19 cellular contexts compared by ENCODE assay signal in genomic region chr11:89220684-89221339, GRCh38. TPM values are rescaled to one million over a fixed set of nuclear protein-coding genes. Genes with fewer than 3 reads are reported as not detected.
"Had no signal": no experiment of that assay in that cellular context is flagged by ENCODE, and none has a peak within 500 bp of the region (broad histone marks: within the 10 kb centered on the region; RNA-seq: fewer than 3 reads in every experiment).

No MANE protein-coding gene starts in this region.

- H3K9me3 ChIP-seq: mucosa of descending colon, neutrophil, right atrium auricular region, thyroid gland had no signal

- H3K4me3 ChIP-seq: mucosa of descending colon, right atrium auricular region, thyroid gland had no signal

- H3K36me3 ChIP-seq: neutrophil, right atrium auricular region, thyroid gland had no signal

- H3K36me3 Mint-ChIP-seq: activated naive CD8-positive, alpha-beta T cell treated with anti-CD3 and anti-CD28 coated beads, Interleukin-2, amount 10 ng/mL, durations not matched to agents 7 days and 5 days; naive thymus-derived CD8-positive, alpha-beta T cell had no signal

- H3K9me3 Mint-ChIP-seq: activated CD4-positive, alpha-beta memory T cell treated with anti-CD3 and anti-CD28 coated beads, Interleukin-2, amount 10 ng/mL, durations not matched to agents 7 days and 5 days; activated naive CD8-positive, alpha-beta T cell treated with anti-CD3 and anti-CD28 coated beads, Interleukin-2, amount 10 ng/mL, durations not matched to agents 7 days and 5 days; activated T-cell treated with anti-CD3 and anti-CD28 coated beads, Interleukin-2, amount 50 U/mL, for 72 hours; endodermal cell had no signal

- H3K27me3 Mint-ChIP-seq: activated CD4-positive, alpha-beta memory T cell treated with anti-CD3 and anti-CD28 coated beads, Interleukin-2, amount 10 ng/mL, durations not matched to agents 7 days and 5 days; activated CD4-positive, alpha-beta T cell treated with anti-CD3 and anti-CD28 coated beads for 36 hours; activated naive CD8-positive, alpha-beta T cell treated with anti-CD3 and anti-CD28 coated beads, Interleukin-2, amount 10 ng/mL, durations not matched to agents 7 days and 5 days; naive thymus-derived CD8-positive, alpha-beta T cell had no signal

- H3K27ac ChIP-seq: neutrophil, right atrium auricular region, thyroid gland had no signal

- H3K4me1 ChIP-seq: right atrium auricular region, thyroid gland had no signal

- H3K27me3 ChIP-seq: neutrophil, right atrium auricular region, thyroid gland had no signal

- H3K27ac Mint-ChIP-seq: activated CD4-positive, alpha-beta memory T cell treated with anti-CD3 and anti-CD28 coated beads, Interleukin-2, amount 10 ng/mL, durations not matched to agents 7 days and 5 days; activated CD4-positive, alpha-beta T cell treated with anti-CD3 and anti-CD28 coated beads for 36 hours; activated naive CD8-positive, alpha-beta T cell treated with anti-CD3 and anti-CD28 coated beads, Interleukin-2, amount 10 ng/mL, durations not matched to agents 7 days and 5 days; activated T-cell treated with anti-CD3 and anti-CD28 coated beads, Interleukin-2, amount 50 U/mL, for 72 hours; naive thymus-derived CD8-positive, alpha-beta T cell had no signal

- H3K4me1 Mint-ChIP-seq: activated CD4-positive, alpha-beta memory T cell treated with anti-CD3 and anti-CD28 coated beads, Interleukin-2, amount 10 ng/mL, durations not matched to agents 7 days and 5 days; activated CD4-positive, alpha-beta T cell treated with anti-CD3 and anti-CD28 coated beads for 36 hours; activated naive CD8-positive, alpha-beta T cell treated with anti-CD3 and anti-CD28 coated beads, Interleukin-2, amount 10 ng/mL, durations not matched to agents 7 days and 5 days; endodermal cell; naive thymus-derived CD8-positive, alpha-beta T cell had no signal

- H3K4me3 Mint-ChIP-seq: activated CD4-positive, alpha-beta memory T cell treated with anti-CD3 and anti-CD28 coated beads, Interleukin-2, amount 10 ng/mL, durations not matched to agents 7 days and 5 days; activated CD4-positive, alpha-beta T cell treated with anti-CD3 and anti-CD28 coated beads for 36 hours; activated naive CD8-positive, alpha-beta T cell treated with anti-CD3 and anti-CD28 coated beads, Interleukin-2, amount 10 ng/mL, durations not matched to agents 7 days and 5 days; activated T-cell treated with anti-CD3 and anti-CD28 coated beads, Interleukin-2, amount 50 U/mL, for 72 hours; endodermal cell; naive thymus-derived CD8-positive, alpha-beta T cell had no signal

- DNase-seq: activated CD4-positive, alpha-beta memory T cell treated with anti-CD3 and anti-CD28 coated beads, Interleukin-2, amount 10 ng/mL, durations not matched to agents 7 days and 5 days; activated CD4-positive, alpha-beta T cell treated with anti-CD3 and anti-CD28 coated beads for 36 hours; activated CD8-positive, alpha-beta memory T cell treated with anti-CD3 and anti-CD28 coated beads, Interleukin-2, amount 50 U/mL, for 4 hours; activated gamma-delta T cell treated with Interleukin-2 at 50 U/mL for 16 hours; activated naive CD8-positive, alpha-beta T cell treated with anti-CD3 and anti-CD28 coated beads, Interleukin-2, amount 10 ng/mL, durations not matched to agents 7 days and 5 days; activated T-cell treated with anti-CD3 and anti-CD28 coated beads, Interleukin-2, amount 50 U/mL, for 72 hours; anterior cingulate cortex; endodermal cell; hypothalamus; mucosa of descending colon; naive thymus-derived CD8-positive, alpha-beta T cell; posterior cingulate gyrus; small intestine; T1000; thyroid gland had no signal

RNA-seq across cellular contexts. Expression of gene TYR, which starts 43.1 kb away (rescaled TPM):
- total RNA-seq: activated CD4-positive, alpha-beta memory T cell treated with anti-CD3 and anti-CD28 coated beads, Interleukin-2, amount 10 ng/mL, durations not matched to agents 7 days and 5 days; activated CD4-positive, alpha-beta T cell treated with anti-CD3 and anti-CD28 coated beads for 36 hours; activated naive CD8-positive, alpha-beta T cell treated with anti-CD3 and anti-CD28 coated beads, Interleukin-2, amount 10 ng/mL, durations not matched to agents 7 days and 5 days; activated T-cell treated with anti-CD3 and anti-CD28 coated beads, Interleukin-2, amount 50 U/mL, for 72 hours; dermis microvascular lymphatic vessel endothelial cell; endodermal cell; mucosa of descending colon; naive thymus-derived CD8-positive, alpha-beta T cell; right atrium auricular region; thyroid gland had no signal
- polyA plus RNA-seq: esophagus; naive thymus-derived CD8-positive, alpha-beta T cell; small intestine had no signal
